Comparison of ENCODE assay signal across 19 cellular contexts in the genomic region with DNA sequence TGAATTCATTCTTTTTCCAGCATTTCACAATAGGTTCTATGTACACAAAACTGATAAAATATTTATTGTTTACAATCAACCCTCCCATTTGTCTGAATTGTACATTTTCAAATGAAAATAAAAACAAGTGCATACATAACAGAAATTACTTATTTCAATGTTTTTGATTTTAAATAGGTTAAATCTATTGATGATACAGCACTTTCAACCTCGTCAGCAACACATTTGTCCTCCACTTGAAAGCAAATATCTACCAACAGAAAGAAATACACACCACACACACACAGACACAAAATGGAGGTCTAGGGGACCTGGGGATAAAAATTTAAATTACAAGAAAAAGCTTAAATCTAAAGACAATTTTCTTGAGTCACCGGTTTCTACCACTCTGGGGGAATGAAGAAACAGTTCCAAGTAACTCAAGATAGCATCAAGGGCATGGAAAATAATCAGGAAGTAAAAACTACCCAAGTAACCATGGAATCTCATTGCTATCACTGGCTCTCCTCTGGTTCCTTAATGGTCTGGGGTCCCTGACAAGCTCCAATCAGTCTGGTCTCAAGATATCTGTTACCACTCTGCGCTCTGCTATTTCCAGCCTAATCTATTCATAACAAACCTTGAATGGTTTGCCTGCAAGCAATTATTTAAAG. TPM values are rescaled to one million over a fixed set of nuclear protein-coding genes. Genes with fewer than 3 reads are reported as not detected.
A peak's percentile ranks its signal among the peaks of the same experiment; 100 is the strongest.
DNase-seq lines count a peak whose midpoint lies in the region; ATAC-seq and TF ChIP-seq lines count a peak whose summit lies in the region.
"Had no signal": no experiment of that assay in that cellular context is flagged by ENCODE, and none has a peak within 500 bp of the region (broad histone marks: within the 10 kb centered on the region; RNA-seq: fewer than 3 reads in every experiment).

No MANE protein-coding gene starts in this region.

- peaks cover 10 to 29% of the 10 kb centered on the region in 2 donors for H3K4me1 Mint-ChIP-seq in natural killer cell
- peaks cover 14 to 19% of the 10 kb centered on the region in 2 donors for H3K4me1 Mint-ChIP-seq in natural killer cell treated with Interleukin-12 subunit alpha and Interleukin-12 subunit beta and Interleukin-15 and Interleukin-18, amount 100 ng/mL, for 72 hours (ENCODE audit: low read depth in 2 of 2)
- peaks cover 16% of the 10 kb centered on the region for H3K4me1 Mint-ChIP-seq in T-helper 17 cell

- DNase-seq in natural killer cell (no peak), T-helper 17 cell (no peak), erythroblast (lab: John Stamatoyannopoulos, UW) (peak; percentile 37 to 53), left lobe of liver (ENCODE audit: low spot score) (no peak)
- no peak for DNase-seq in natural killer cell treated with Interleukin-12 subunit alpha and Interleukin-12 subunit beta and Interleukin-15 and Interleukin-18, amount 100 ng/mL, for 72 hours (ENCODE audit: low spot score)
- DNase-seq in activated CD4-positive, CD25-positive, alpha-beta regulatory T cell treated with anti-CD3 and anti-CD28 coated beads, Interleukin-2, amount 50 U/mL, for 72 hours, result no peak
- DNase-seq: activated CD4-positive, alpha-beta T cell treated with anti-CD3 and anti-CD28 coated beads for 48 hours; activated effector memory CD4-positive, alpha-beta T cell treated with Interleukin-2 at 50 U/mL for 16 hours; adrenal gland; KBM-7; MV-4-11; NCI-H187; psoas muscle; SW 1271; testis; uterus had no signal

- H3K27me3 Mint-ChIP-seq in natural killer cell (ENCODE audit: low read depth in 2 of 2) (no peaks in the 10 kb centered on the region), T-helper 17 cell (no peaks in the 10 kb centered on the region)
- no peaks in the 10 kb centered on the region for H3K27me3 Mint-ChIP-seq in natural killer cell treated with Interleukin-12 subunit alpha and Interleukin-12 subunit beta and Interleukin-15 and Interleukin-18, amount 100 ng/mL, for 72 hours

- no peak for TF ChIP-seq CTCF in natural killer cell (IDR thresholded peaks at IDR 0.05)

- H3K4me3 Mint-ChIP-seq in natural killer cell (no peak overlapping the region), T-helper 17 cell (no peak overlapping the region)
- H3K4me3 Mint-ChIP-seq in natural killer cell treated with Interleukin-12 subunit alpha and Interleukin-12 subunit beta and Interleukin-15 and Interleukin-18, amount 100 ng/mL, for 72 hours, result no peak overlapping the region

- no peak for ATAC-seq in natural killer cell
- ATAC-seq in natural killer cell treated with Interleukin-12 subunit alpha and Interleukin-12 subunit beta and Interleukin-15 and Interleukin-18, amount 100 ng/mL, for 72 hours, result no peak
- ATAC-seq in T-helper 17 cell, result no peak
- no peak for ATAC-seq in HG03280 (IDR thresholded peaks at IDR 0.05; ENCODE audit: unreplicated experiment)
- no peak for ATAC-seq in left lobe of liver
- ATAC-seq in GM21576 (IDR thresholded peaks at IDR 0.05; ENCODE audit: unreplicated experiment), result no peak
- ATAC-seq: psoas muscle, Right ventricle myocardium inferior had no signal

- intact Hi-C loops in natural killer cell (cut with micrococcal nuclease), result no loop called here

- H3K36me3 Mint-ChIP-seq in natural killer cell (no peaks in the 10 kb centered on the region), T-helper 17 cell (ENCODE audit: low read depth) (no peaks in the 10 kb centered on the region)
- H3K36me3 Mint-ChIP-seq in natural killer cell treated with Interleukin-12 subunit alpha and Interleukin-12 subunit beta and Interleukin-15 and Interleukin-18, amount 100 ng/mL, for 72 hours, result peaks cover 6% of the 10 kb centered on the region

- H3K9me3 Mint-ChIP-seq in natural killer cell, result no peaks in the 10 kb centered on the region
- no peaks in the 10 kb centered on the region for H3K9me3 Mint-ChIP-seq in natural killer cell treated with Interleukin-12 subunit alpha and Interleukin-12 subunit beta and Interleukin-15 and Interleukin-18, amount 100 ng/mL, for 72 hours

- peak overlapping the region; percentile 7 to 65 for H3K27ac Mint-ChIP-seq in natural killer cell
- no peak overlapping the region for H3K27ac Mint-ChIP-seq in natural killer cell treated with Interleukin-12 subunit alpha and Interleukin-12 subunit beta and Interleukin-15 and Interleukin-18, amount 100 ng/mL, for 72 hours
- H3K27ac Mint-ChIP-seq in T-helper 17 cell, result peak overlapping the region; percentile 47

- no peak for TF ChIP-seq POLR2A in erythroblast (IDR thresholded peaks at IDR 0.05; ENCODE audit: low read length)

- no peaks in the 10 kb centered on the region for H3K9me3 ChIP-seq in T-helper 17 cell (ENCODE audit: control insufficient read depth, low read length, poor library complexity, severe bottlenecking)
- H3K9me3 ChIP-seq: adrenal gland, psoas muscle, testis, uterus had no signal

RNA-seq across cellular contexts. Expression of a gene that starts 27.6 kb away (rescaled TPM):
- total RNA-seq in natural killer cell (10 to 100 TPM; 51.8 to 70.2 (median 63.0) TPM), T-helper 17 cell (10 to 100 TPM; 46.7 to 49.3 TPM), left lobe of liver (23.9 TPM)
- 10 to 100 TPM; 63.5 to 88.6 TPM for total RNA-seq in natural killer cell treated with Interleukin-12 subunit alpha and Interleukin-12 subunit beta and Interleukin-15 and Interleukin-18, amount 100 ng/mL, for 72 hours

Comparison
In these comparisons a context has a peak if more than half of its experiments do, and no peak if none do; other contexts are left out.
1. H3K27ac Mint-ChIP-seq: peak in natural killer cell (2 of 2) and T-helper 17 cell (single experiment); none in natural killer cell treated with Interleukin-12 subunit alpha and Interleukin-12 subunit beta and Interleukin-15 and Interleukin-18, amount 100 ng/mL, for 72 hours (0 of 2).
2. DNase-seq: peak in erythroblast (2 of 2); none in natural killer cell (single experiment), natural killer cell treated with Interleukin-12 subunit alpha and Interleukin-12 subunit beta and Interleukin-15 and Interleukin-18, amount 100 ng/mL, for 72 hours (single experiment), T-helper 17 cell (0 of 3), left lobe of liver (single experiment) and activated CD4-positive, CD25-positive, alpha-beta regulatory T cell treated with anti-CD3 and anti-CD28 coated beads, Interleukin-2, amount 50 U/mL, for 72 hours (single experiment).